ENCODE assay signal across 23 cellular contexts in genomic region chr3:122435950-122436349, GRCh38.
"Had no signal": no experiment of that assay in that cellular context is flagged by ENCODE, and none has a peak within 500 bp of the region (broad histone marks: within the 10 kb centered on the region; RNA-seq: fewer than 3 reads in every experiment).

No MANE protein-coding gene starts in this region.

- H3K4me1 ChIP-seq: esophagus squamous epithelium, heart right ventricle, left lung, psoas muscle, sigmoid colon, suprapubic skin, transverse colon, upper lobe of right lung, uterus had no signal

- DNase-seq: cortex of kidney; effector memory CD8-positive, alpha-beta T cell; esophagus squamous epithelium; foreskin melanocyte; glutamatergic neuron; heart right ventricle; hippocampal formation; left cardiac atrium; left lung; mesenchymal stem cell; naive thymus-derived CD8-positive, alpha-beta T cell; nephron progenitor cell; nucleus accumbens; psoas muscle; right cardiac atrium; sigmoid colon; stimulated activated naive B cell treated with anti-CD40 and anti-IgM and Interleukin-4, amounts not matched to agents 10 μg/mL and 1 μg/mL and 100 μg/mL, for 72 hours; transverse colon; upper lobe of right lung; uterus had no signal

- H3K4me3 ChIP-seq: esophagus squamous epithelium, heart right ventricle, left lung, psoas muscle, sigmoid colon, suprapubic skin, transverse colon, upper lobe of right lung, uterus had no signal

- ATAC-seq: effector memory CD8-positive, alpha-beta T cell; heart right ventricle; left cardiac atrium; left lung; naive thymus-derived CD8-positive, alpha-beta T cell; psoas muscle; right cardiac atrium; stimulated activated naive B cell treated with anti-CD40 and anti-IgM and Interleukin-4, amounts not matched to agents 10 μg/mL and 1 μg/mL and 100 μg/mL, for 72 hours; upper lobe of right lung had no signal

- H3K27me3 ChIP-seq: esophagus squamous epithelium, heart right ventricle, left lung, sigmoid colon, suprapubic skin, transverse colon, upper lobe of right lung, uterus had no signal

- H3K4me3 Mint-ChIP-seq: effector memory CD8-positive, alpha-beta T cell; nephron progenitor cell; stimulated activated naive B cell treated with anti-CD40 and anti-IgM and Interleukin-4, amounts not matched to agents 10 μg/mL and 1 μg/mL and 100 μg/mL, for 72 hours; stimulated activated naive CD8-positive, alpha-beta T cell treated with anti-CD3 and anti-CD28 coated beads, Interleukin-15, Interleukin-2, amounts not matched to agents 100 ng/mL and 50 ng/mL, for 24 hours had no signal

- H3K4me1 Mint-ChIP-seq: nephron progenitor cell had no signal

- H3K27me3 Mint-ChIP-seq: effector memory CD8-positive, alpha-beta T cell; naive thymus-derived CD8-positive, alpha-beta T cell; stimulated activated naive B cell treated with anti-CD40 and anti-IgM and Interleukin-4, amounts not matched to agents 10 μg/mL and 1 μg/mL and 100 μg/mL, for 72 hours; stimulated activated naive CD8-positive, alpha-beta T cell treated with anti-CD3 and anti-CD28 coated beads, Interleukin-15, Interleukin-2, amounts not matched to agents 100 ng/mL and 50 ng/mL, for 24 hours had no signal

- H3K9me3 ChIP-seq: psoas muscle, sigmoid colon, suprapubic skin, transverse colon, upper lobe of right lung had no signal

- H3K36me3 ChIP-seq: uterus had no signal

- H3K27ac ChIP-seq: epithelial cell of prostate, esophagus squamous epithelium, heart right ventricle, left lung, psoas muscle, sigmoid colon, suprapubic skin, transverse colon, upper lobe of right lung, uterus had no signal

- H3K9me3 Mint-ChIP-seq: effector memory CD8-positive, alpha-beta T cell had no signal

- H3K27ac Mint-ChIP-seq: stimulated activated naive B cell treated with anti-CD40 and anti-IgM and Interleukin-4, amounts not matched to agents 10 μg/mL and 1 μg/mL and 100 μg/mL, for 72 hours; stimulated activated naive CD8-positive, alpha-beta T cell treated with anti-CD3 and anti-CD28 coated beads, Interleukin-15, Interleukin-2, amounts not matched to agents 100 ng/mL and 50 ng/mL, for 24 hours had no signal
